ENCODE assay signal across 8 cellular contexts in the genomic region with DNA sequence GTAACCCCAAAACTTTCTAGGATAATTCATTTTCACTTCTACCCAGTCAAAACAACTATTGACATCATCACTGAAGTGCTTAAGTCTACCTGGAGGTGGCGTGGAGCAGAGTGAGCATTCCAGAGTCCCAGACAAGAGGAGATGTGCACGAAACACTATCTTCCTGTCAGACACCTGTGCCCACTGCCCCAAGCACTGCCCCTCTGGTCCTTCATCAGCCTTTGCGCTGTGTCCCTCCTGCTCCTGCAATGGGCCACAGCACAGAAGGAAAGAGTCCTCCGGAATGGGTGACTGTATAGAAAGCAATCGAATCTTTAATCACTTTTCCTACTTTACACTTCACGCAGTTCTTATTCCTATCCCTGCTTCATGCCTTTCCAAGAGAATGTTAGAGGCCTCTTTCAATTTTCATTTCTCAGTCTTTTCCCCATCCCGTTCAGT. TPM values are rescaled to one million over a fixed set of nuclear protein-coding genes. Genes with fewer than 3 reads are reported as not detected.
A peak's percentile ranks its signal among the peaks of the same experiment; 100 is the strongest.
DNase-seq lines count a peak whose midpoint lies in the region; ATAC-seq and TF ChIP-seq lines count a peak whose summit lies in the region.

No MANE protein-coding gene starts in this region.

- H3K9me3 ChIP-seq in spleen (peaks cover 0 to 7% (median 0%) of the 10 kb centered on the region in 8 donors), gastrocnemius medialis (no peaks in the 10 kb centered on the region)

- H3K27me3 ChIP-seq in spleen (replicated peaks in 1 of 7), result peaks cover 0 to 42% (median 28%) of the 10 kb centered on the region in 7 donors
- H3K27me3 ChIP-seq in gastrocnemius medialis, result peaks cover 21 to 26% (median 24%) of the 10 kb centered on the region in 3 donors

- no peak for TF ChIP-seq POLR2A in spleen (IDR thresholded peaks at IDR 0.05)
- no peak for TF ChIP-seq POLR2A in gastrocnemius medialis (IDR thresholded peaks at IDR 0.05)

- H3K36me3 ChIP-seq in spleen (no peaks in the 10 kb centered on the region), gastrocnemius medialis (no peaks in the 10 kb centered on the region)

- DNase-seq in Caki2 (ENCODE audit: low read depth), result peak; percentile 69
- peak; percentile 34 for DNase-seq in RWPE1 (ENCODE audit: low spot score)
- peak; percentile 4 for DNase-seq in fibroblast of the conjunctiva (ENCODE audit: low read depth)
- DNase-seq in spleen, result peak; percentile 48
- no peak for DNase-seq in gastrocnemius medialis
- no peak for DNase-seq in mesenteric fat pad (ENCODE audit: low spot score)

- no peak for TF ChIP-seq CTCF in RWPE1 (conservative IDR thresholded peaks at IDR 0.05; ENCODE audit: low read depth)
- no peak for TF ChIP-seq CTCF in spleen (IDR thresholded peaks at IDR 0.05 in 8 of 11, conservative IDR thresholded peaks at IDR 0.05 in 3 of 11)
- no peak for TF ChIP-seq CTCF in gastrocnemius medialis (IDR thresholded peaks at IDR 0.05 in 4 of 5, conservative IDR thresholded peaks at IDR 0.05 in 1 of 5)

- H3K4me3 ChIP-seq in spleen (peak overlapping the region in 1 of 8 donors; percentile 58), gastrocnemius medialis (no peak overlapping the region)

- CTCF ChIA-PET in RWPE1 (lab: Yijun Ruan, JAX), result no interaction called here

- peaks cover 5 to 21% (median 17%) of the 10 kb centered on the region in 6 donors for H3K4me1 ChIP-seq in spleen
- no peaks in the 10 kb centered on the region for H3K4me1 ChIP-seq in gastrocnemius medialis

- POLR2A ChIA-PET in RWPE1 (lab: Yijun Ruan, JAX; ENCODE audit: low non-redundant PET), result no interaction called here

- in situ Hi-C loops in Caki2 (cut with HindIII; ENCODE audit: low pct_unique_long_range_greater_than_20kb, low sequenced_read_pairs), result no loop called here
- in situ Hi-C loops in gastrocnemius medialis (cut with MboI; ENCODE audit: low sequenced_read_pairs in 4 of 4), result no loop called here

- no peak overlapping the region for H3K27ac ChIP-seq in RWPE1
- H3K27ac ChIP-seq in spleen, result no peak overlapping the region
- no peak overlapping the region for H3K27ac ChIP-seq in gastrocnemius medialis

- WGBS in spleen, 5 donors, result 5 to 9% (median 9%) methylated on average over 7 of the region's 7 CpGs

- ATAC-seq in GM19025 (IDR thresholded peaks at IDR 0.05; ENCODE audit: low read depth, unreplicated experiment), result peak; percentile 58
- ATAC-seq in HG03432 (IDR thresholded peaks at IDR 0.05; ENCODE audit: unreplicated experiment), result peak; percentile 91
- no peak for ATAC-seq in gastrocnemius medialis

- intact Hi-C loops in spleen (cut with DNase I; ENCODE audit: low total_unique reads) (no loop called here), gastrocnemius medialis (cut with DNase I; ENCODE audit: low total_unique reads) (no loop called here)

RNA-seq across cellular contexts. Expression of gene GRIA4, which starts 0.5 kb away (rescaled TPM):
- total RNA-seq in Caki2 (2014; rRNA removed; shearing (Covaris generic); ENCODE audit: low replicate concordance), result 17.1 and 28.8 TPM in 2 replicates
- not detected for total RNA-seq in spleen
- polyA plus RNA-seq in spleen, result not detected
- not detected for total RNA-seq in gastrocnemius medialis
- not detected for total RNA-seq in mesenteric fat pad

Comparison
In these comparisons a context has a peak if more than half of its experiments do, and no peak if none do; other contexts are left out.
1. DNase-seq: peak in Caki2 (single experiment), RWPE1 (single experiment), fibroblast of the conjunctiva (single experiment) and spleen (single experiment); none in gastrocnemius medialis (0 of 2) and mesenteric fat pad (single experiment).
2. ATAC-seq: peak in GM19025 (single experiment) and HG03432 (single experiment); none in gastrocnemius medialis (0 of 2).
3. RNA of gene GRIA4, which starts 0.5 kb away (total RNA-seq): 17.1 to 28.8 TPM in Caki2; not detected in mesenteric fat pad (single experiment), not detected in spleen and not detected in gastrocnemius medialis; every median in the first group is over 10 times any median in the second.